Comparison of ENCODE assay signal across 21 cellular contexts in the genomic region with DNA sequence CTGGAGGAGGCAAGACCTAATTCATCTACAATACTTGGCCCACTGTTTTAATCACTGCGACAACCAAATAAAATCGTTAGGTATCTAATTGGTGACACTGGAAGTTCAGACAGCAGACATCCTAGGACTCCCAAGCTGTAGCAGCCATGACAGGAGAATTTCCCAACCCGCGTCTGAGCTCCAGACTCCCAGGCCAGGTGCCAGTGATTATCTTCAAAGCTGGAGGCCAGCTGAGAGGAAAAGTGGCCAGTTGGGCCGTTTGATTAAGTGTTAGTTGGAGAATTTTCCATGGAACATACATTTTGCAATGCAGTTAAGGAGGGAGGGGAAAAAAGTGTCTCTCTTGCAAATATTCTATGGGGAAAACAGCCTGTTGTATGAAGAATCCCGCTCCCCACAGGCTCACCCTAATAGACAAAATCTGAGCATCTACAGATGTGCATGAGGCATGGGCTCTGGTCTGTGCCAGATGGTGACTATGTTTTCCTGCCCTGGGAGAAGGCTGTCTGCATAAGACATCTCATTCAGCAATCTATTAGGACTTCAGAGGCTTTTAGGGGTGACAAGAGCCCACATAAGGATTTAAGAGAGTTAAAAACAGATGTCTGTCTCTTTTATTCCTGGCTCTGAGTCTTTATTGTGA.
"Had no signal": no experiment of that assay in that cellular context is flagged by ENCODE, and none has a peak within 500 bp of the region (broad histone marks: within the 10 kb centered on the region; RNA-seq: fewer than 3 reads in every experiment).

No MANE protein-coding gene starts in this region.

- H3K9me3 ChIP-seq: breast epithelium, esophagus muscularis mucosa, upper lobe of left lung had no signal

- H3K9me3 Mint-ChIP-seq: activated naive CD4-positive, alpha-beta T cell treated with anti-CD3 and anti-CD28 coated beads for 36 hours; activated naive CD8-positive, alpha-beta T cell treated with anti-CD3 and anti-CD28 coated beads, Interleukin-2, amount 10 ng/mL, durations not matched to agents 7 days and 5 days; mesothelial cell of epicardium; naive thymus-derived CD8-positive, alpha-beta T cell had no signal

- H3K4me3 ChIP-seq: breast epithelium, coronary artery, esophagus muscularis mucosa, upper lobe of left lung had no signal

- H3K36me3 ChIP-seq: breast epithelium, esophagus muscularis mucosa, upper lobe of left lung had no signal

- DNase-seq: activated CD4-positive, alpha-beta T cell treated with anti-CD3 and anti-CD28 coated beads for 4 hours; activated CD4-positive, alpha-beta T cell treated with anti-CD3 and anti-CD28 coated beads, Interleukin-2, amount 50 U/mL, for 48 hours; activated CD4-positive, CD25-positive, alpha-beta regulatory T cell; activated naive CD4-positive, alpha-beta T cell treated with anti-CD3 and anti-CD28 coated beads for 36 hours; activated naive CD8-positive, alpha-beta T cell treated with anti-CD3 and anti-CD28 coated beads, Interleukin-2, amount 10 ng/mL, durations not matched to agents 7 days and 5 days; activated T-cell treated with anti-CD3 and anti-CD28 coated beads, Interleukin-2, amount 50 U/mL, for 48 hours; amniotic stem cell; cerebellar nuclear complex; immature natural killer cell; mammary epithelial cell; naive thymus-derived CD8-positive, alpha-beta T cell; retina; stimulated activated CD4-positive, alpha-beta T cell treated with anti-CD3 and anti-CD28 coated beads, Interleukin-4, amount 100 ng/mL, for 4 hours; stimulated activated naive CD8-positive, alpha-beta T cell treated with anti-CD3 and anti-CD28 coated beads, Interleukin-15, Interleukin-2, amounts not matched to agents 100 U/mL and 50 U/mL, for 24 hours; T-helper 17 cell had no signal

- H3K36me3 Mint-ChIP-seq: activated naive CD8-positive, alpha-beta T cell treated with anti-CD3 and anti-CD28 coated beads, Interleukin-2, amount 10 ng/mL, durations not matched to agents 7 days and 5 days; immature natural killer cell; mesothelial cell of epicardium; naive thymus-derived CD8-positive, alpha-beta T cell had no signal

- ATAC-seq: left lobe of liver; naive thymus-derived CD8-positive, alpha-beta T cell; stimulated activated naive CD8-positive, alpha-beta T cell treated with anti-CD3 and anti-CD28 coated beads, Interleukin-15, Interleukin-2, amounts not matched to agents 100 U/mL and 50 U/mL, for 24 hours; T-helper 17 cell had no signal

- H3K27ac ChIP-seq: breast epithelium, coronary artery, esophagus muscularis mucosa, upper lobe of left lung had no signal

- H3K4me1 Mint-ChIP-seq: immature natural killer cell; naive thymus-derived CD8-positive, alpha-beta T cell had no signal

- H3K4me1 ChIP-seq: breast epithelium, esophagus muscularis mucosa, upper lobe of left lung had no signal

- H3K27me3 ChIP-seq: breast epithelium, esophagus muscularis mucosa, upper lobe of left lung had no signal

- H3K27ac Mint-ChIP-seq: activated naive CD4-positive, alpha-beta T cell treated with anti-CD3 and anti-CD28 coated beads for 36 hours; activated naive CD8-positive, alpha-beta T cell treated with anti-CD3 and anti-CD28 coated beads, Interleukin-2, amount 10 ng/mL, durations not matched to agents 7 days and 5 days; immature natural killer cell; mesothelial cell of epicardium; naive thymus-derived CD8-positive, alpha-beta T cell; T-helper 17 cell had no signal

- H3K4me3 Mint-ChIP-seq: activated naive CD4-positive, alpha-beta T cell treated with anti-CD3 and anti-CD28 coated beads for 36 hours; activated naive CD8-positive, alpha-beta T cell treated with anti-CD3 and anti-CD28 coated beads, Interleukin-2, amount 10 ng/mL, durations not matched to agents 7 days and 5 days; immature natural killer cell; mesothelial cell of epicardium; naive thymus-derived CD8-positive, alpha-beta T cell; T-helper 17 cell had no signal
